In genomic region chr16:48448799-48449481, GRCh38 we compare ENCODE assay signal across 27 cellular contexts.
"Had no signal": no experiment of that assay in that cellular context is flagged by ENCODE, and none has a peak within 500 bp of the region (broad histone marks: within the 10 kb centered on the region; RNA-seq: fewer than 3 reads in every experiment).

No MANE protein-coding gene starts in this region.

- H3K27ac ChIP-seq: coronary artery, dorsolateral prefrontal cortex, lower lobe of right lung, pancreas, right lobe of liver, suprapubic skin, thyroid gland, vagina had no signal

- H3K4me3 ChIP-seq: coronary artery, dorsolateral prefrontal cortex, lower lobe of right lung, mucosa of descending colon, pancreas, right lobe of liver, smooth muscle cell, suprapubic skin, thyroid gland, vagina had no signal

- FAIRE-seq: frontal cortex, keratinocyte, pancreas had no signal

- H3K4me1 Mint-ChIP-seq: memory B cell; stimulated activated naive CD8-positive, alpha-beta T cell treated with anti-CD3 and anti-CD28 coated beads, Interleukin-15, amount 100 ng/mL, for 72 hours had no signal

- H3K36me3 Mint-ChIP-seq: memory B cell, mesothelial cell of epicardium, naive B cell had no signal

- H3K4me2 ChIP-seq: smooth muscle cell had no signal

- H3K27ac Mint-ChIP-seq: memory B cell, mesothelial cell of epicardium, naive B cell, nephron progenitor cell had no signal

- H3K36me3 ChIP-seq: lower lobe of right lung, pancreas, right lobe of liver, suprapubic skin, thyroid gland, vagina had no signal

- H3K27me3 ChIP-seq: dorsolateral prefrontal cortex, pancreas, right lobe of liver, suprapubic skin, thyroid gland, vagina had no signal

- DNase-seq: effector CD4-positive, alpha-beta T cell; left ventricle myocardium superior; lower lobe of right lung; mucosa of descending colon; naive B cell; nephron progenitor cell; occipital lobe; pancreas; retina; right lobe of liver; stimulated activated CD4-positive, alpha-beta T cell treated with anti-CD3 and anti-CD28 coated beads, Interleukin-12 subunit alpha, Interleukin-12 subunit beta, amount 100 ng/mL, for 4 hours; stimulated activated CD4-positive, alpha-beta T cell treated with anti-CD3 and anti-CD28 coated beads, Interleukin-1b, Interleukin-23, amount 100 ng/mL, for 48 hours; stimulated activated CD4-positive, alpha-beta T cell treated with anti-CD3 and anti-CD28 coated beads, Interleukin-4, amount 100 ng/mL, for 1 hour; stimulated activated CD8-positive, alpha-beta memory T cell treated with anti-CD3 and anti-CD28 coated beads, Interleukin-4, amount 100 ng/mL, for 48 hours; stimulated activated naive CD4-positive, alpha-beta T cell; stimulated activated naive CD8-positive, alpha-beta T cell treated with anti-CD3 and anti-CD28 coated beads, Interleukin-15, amount 100 ng/mL, for 72 hours; thyroid gland; trophoblast cell had no signal

- ATAC-seq: left ventricle myocardium superior; lower lobe of right lung; mucosa of descending colon; pancreas; right lobe of liver; stimulated activated naive CD8-positive, alpha-beta T cell treated with anti-CD3 and anti-CD28 coated beads, Interleukin-15, amount 100 ng/mL, for 72 hours had no signal

- H3K9me3 ChIP-seq: lower lobe of right lung, mucosa of descending colon, pancreas, right lobe of liver, suprapubic skin, thyroid gland, vagina had no signal

- H3K9me3 Mint-ChIP-seq: memory B cell; mesothelial cell of epicardium; naive B cell; nephron progenitor cell; stimulated activated naive CD8-positive, alpha-beta T cell treated with anti-CD3 and anti-CD28 coated beads, Interleukin-15, amount 100 ng/mL, for 72 hours had no signal

- H3K4me1 ChIP-seq: pancreas, right lobe of liver had no signal

- H3K27me3 Mint-ChIP-seq: memory B cell, naive B cell had no signal

- H3K4me3 Mint-ChIP-seq: memory B cell; mesothelial cell of epicardium; naive B cell; nephron progenitor cell; stimulated activated naive CD8-positive, alpha-beta T cell treated with anti-CD3 and anti-CD28 coated beads, Interleukin-15, amount 100 ng/mL, for 72 hours had no signal
